Comparison of ENCODE assay signal across 2 cellular contexts in the genomic region with DNA sequence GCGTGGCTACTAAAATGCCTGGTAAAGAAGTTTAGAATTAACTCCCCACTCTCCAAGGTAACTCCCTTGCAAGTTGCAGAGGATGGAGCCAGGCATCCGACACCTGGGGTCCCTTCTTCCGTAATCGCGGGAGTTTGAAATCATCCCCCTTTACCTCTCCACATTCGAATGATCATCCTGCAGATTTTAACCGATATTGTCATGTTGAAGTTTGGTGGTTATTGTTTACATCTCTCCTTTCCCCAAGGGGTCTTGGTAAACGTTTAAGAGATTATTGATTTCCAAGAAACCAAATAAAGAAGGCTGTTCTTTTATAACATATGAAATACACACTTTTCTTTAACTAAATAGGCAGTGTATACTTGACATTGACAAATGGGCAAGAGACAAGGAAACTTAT.
TF ChIP-seq lines count a peak whose summit lies in the region.

No MANE protein-coding gene starts in this region.

TF ChIP-seq in GM23338, 12 proteins besides CTCF, POLR2A, EP300 and RAD21:
- TF ChIP-seq, protein P1, sequence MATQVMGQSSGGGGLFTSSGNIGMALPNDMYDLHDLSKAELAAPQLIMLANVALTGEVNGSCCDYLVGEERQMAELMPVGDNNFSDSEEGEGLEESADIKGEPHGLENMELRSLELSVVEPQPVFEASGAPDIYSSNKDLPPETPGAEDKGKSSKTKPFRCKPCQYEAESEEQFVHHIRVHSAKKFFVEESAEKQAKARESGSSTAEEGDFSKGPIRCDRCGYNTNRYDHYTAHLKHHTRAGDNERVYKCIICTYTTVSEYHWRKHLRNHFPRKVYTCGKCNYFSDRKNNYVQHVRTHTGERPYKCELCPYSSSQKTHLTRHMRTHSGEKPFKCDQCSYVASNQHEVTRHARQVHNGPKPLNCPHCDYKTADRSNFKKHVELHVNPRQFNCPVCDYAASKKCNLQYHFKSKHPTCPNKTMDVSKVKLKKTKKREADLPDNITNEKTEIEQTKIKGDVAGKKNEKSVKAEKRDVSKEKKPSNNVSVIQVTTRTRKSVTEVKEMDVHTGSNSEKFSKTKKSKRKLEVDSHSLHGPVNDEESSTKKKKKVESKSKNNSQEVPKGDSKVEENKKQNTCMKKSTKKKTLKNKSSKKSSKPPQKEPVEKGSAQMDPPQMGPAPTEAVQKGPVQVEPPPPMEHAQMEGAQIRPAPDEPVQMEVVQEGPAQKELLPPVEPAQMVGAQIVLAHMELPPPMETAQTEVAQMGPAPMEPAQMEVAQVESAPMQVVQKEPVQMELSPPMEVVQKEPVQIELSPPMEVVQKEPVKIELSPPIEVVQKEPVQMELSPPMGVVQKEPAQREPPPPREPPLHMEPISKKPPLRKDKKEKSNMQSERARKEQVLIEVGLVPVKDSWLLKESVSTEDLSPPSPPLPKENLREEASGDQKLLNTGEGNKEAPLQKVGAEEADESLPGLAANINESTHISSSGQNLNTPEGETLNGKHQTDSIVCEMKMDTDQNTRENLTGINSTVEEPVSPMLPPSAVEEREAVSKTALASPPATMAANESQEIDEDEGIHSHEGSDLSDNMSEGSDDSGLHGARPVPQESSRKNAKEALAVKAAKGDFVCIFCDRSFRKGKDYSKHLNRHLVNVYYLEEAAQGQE (IDR thresholded peaks at IDR 0.05; ENCODE audit: unreplicated experiment) = no peak
- TF ChIP-seq, protein P2, sequence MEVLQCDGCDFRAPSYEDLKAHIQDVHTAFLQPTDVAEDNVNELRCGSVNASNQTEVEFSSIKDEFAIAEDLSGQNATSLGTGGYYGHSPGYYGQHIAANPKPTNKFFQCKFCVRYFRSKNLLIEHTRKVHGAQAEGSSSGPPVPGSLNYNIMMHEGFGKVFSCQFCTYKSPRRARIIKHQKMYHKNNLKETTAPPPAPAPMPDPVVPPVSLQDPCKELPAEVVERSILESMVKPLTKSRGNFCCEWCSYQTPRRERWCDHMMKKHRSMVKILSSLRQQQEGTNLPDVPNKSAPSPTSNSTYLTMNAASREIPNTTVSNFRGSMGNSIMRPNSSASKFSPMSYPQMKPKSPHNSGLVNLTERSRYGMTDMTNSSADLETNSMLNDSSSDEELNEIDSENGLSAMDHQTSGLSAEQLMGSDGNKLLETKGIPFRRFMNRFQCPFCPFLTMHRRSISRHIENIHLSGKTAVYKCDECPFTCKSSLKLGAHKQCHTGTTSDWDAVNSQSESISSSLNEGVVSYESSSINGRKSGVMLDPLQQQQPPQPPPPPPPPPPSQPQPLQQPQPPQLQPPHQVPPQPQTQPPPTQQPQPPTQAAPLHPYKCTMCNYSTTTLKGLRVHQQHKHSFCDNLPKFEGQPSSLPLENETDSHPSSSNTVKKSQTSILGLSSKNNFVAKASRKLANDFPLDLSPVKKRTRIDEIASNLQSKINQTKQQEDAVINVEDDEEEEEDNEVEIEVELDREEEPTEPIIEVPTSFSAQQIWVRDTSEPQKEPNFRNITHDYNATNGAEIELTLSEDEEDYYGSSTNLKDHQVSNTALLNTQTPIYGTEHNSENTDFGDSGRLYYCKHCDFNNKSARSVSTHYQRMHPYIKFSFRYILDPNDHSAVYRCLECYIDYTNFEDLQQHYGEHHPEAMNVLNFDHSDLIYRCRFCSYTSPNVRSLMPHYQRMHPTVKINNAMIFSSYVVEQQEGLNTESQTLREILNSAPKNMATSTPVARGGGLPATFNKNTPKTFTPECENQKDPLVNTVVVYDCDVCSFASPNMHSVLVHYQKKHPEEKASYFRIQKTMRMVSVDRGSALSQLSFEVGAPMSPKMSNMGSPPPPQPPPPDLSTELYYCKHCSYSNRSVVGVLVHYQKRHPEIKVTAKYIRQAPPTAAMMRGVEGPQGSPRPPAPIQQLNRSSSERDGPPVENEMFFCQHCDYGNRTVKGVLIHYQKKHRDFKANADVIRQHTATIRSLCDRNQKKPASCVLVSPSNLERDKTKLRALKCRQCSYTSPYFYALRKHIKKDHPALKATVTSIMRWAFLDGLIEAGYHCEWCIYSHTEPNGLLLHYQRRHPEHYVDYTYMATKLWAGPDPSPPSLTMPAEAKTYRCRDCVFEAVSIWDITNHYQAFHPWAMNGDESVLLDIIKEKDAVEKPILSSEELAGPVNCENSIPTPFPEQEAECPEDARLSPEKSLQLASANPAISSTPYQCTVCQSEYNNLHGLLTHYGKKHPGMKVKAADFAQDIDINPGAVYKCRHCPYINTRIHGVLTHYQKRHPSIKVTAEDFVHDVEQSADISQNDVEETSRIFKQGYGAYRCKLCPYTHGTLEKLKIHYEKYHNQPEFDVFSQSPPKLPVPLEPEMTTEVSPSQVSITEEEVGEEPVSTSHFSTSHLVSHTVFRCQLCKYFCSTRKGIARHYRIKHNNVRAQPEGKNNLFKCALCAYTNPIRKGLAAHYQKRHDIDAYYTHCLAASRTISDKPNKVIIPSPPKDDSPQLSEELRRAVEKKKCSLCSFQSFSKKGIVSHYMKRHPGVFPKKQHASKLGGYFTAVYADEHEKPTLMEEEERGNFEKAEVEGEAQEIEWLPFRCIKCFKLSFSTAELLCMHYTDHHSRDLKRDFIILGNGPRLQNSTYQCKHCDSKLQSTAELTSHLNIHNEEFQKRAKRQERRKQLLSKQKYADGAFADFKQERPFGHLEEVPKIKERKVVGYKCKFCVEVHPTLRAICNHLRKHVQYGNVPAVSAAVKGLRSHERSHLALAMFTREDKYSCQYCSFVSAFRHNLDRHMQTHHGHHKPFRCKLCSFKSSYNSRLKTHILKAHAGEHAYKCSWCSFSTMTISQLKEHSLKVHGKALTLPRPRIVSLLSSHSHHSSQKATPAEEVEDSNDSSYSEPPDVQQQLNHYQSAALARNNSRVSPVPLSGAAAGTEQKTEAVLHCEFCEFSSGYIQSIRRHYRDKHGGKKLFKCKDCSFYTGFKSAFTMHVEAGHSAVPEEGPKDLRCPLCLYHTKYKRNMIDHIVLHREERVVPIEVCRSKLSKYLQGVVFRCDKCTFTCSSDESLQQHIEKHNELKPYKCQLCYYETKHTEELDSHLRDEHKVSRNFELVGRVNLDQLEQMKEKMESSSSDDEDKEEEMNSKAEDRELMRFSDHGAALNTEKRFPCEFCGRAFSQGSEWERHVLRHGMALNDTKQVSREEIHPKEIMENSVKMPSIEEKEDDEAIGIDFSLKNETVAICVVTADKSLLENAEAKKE (CRISPR knock-in tag; IDR thresholded peaks at IDR 0.05) = no peak
- peak; percentile 51 for TF ChIP-seq EZH2 (IDR thresholded peaks at IDR 0.05; ENCODE audit: low read depth, unreplicated experiment)
- no peak for TF ChIP-seq EZH2phosphoT487 (IDR thresholded peaks at IDR 0.05; ENCODE audit: unreplicated experiment)
- TF ChIP-seq, protein P3, sequence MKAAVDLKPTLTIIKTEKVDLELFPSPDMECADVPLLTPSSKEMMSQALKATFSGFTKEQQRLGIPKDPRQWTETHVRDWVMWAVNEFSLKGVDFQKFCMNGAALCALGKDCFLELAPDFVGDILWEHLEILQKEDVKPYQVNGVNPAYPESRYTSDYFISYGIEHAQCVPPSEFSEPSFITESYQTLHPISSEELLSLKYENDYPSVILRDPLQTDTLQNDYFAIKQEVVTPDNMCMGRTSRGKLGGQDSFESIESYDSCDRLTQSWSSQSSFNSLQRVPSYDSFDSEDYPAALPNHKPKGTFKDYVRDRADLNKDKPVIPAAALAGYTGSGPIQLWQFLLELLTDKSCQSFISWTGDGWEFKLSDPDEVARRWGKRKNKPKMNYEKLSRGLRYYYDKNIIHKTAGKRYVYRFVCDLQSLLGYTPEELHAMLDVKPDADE (IDR thresholded peaks at IDR 0.05) = no peak

TF ChIP-seq in H1, 55 proteins besides CTCF, POLR2A, EP300 and RAD21:
- no peak for TF ChIP-seq NANOG (IDR thresholded peaks at IDR 0.05; ENCODE audit: insufficient read depth, low read depth, low read length, poor library complexity, severe bottlenecking)
- peak; percentile 43 for TF ChIP-seq RNF2 (IDR thresholded peaks at IDR 0.05; ENCODE audit: borderline replicate concordance, low read depth, low read length, missing control alignments, poor library complexity, severe bottlenecking)
- no peak for TF ChIP-seq KDM4A (IDR thresholded peaks at IDR 0.05; ENCODE audit: low read depth, low read length, severe bottlenecking)
- TF ChIP-seq TBP (IDR thresholded peaks at IDR 0.05; ENCODE audit: low read depth, low read length) = no peak
- TF ChIP-seq BACH1 (IDR thresholded peaks at IDR 0.05; ENCODE audit: low read length) = no peak
- TF ChIP-seq SP2 (IDR thresholded peaks at IDR 0.05; ENCODE audit: low read length) = no peak
- TF ChIP-seq FOSL1 (IDR thresholded peaks at IDR 0.05; ENCODE audit: insufficient read depth, low read depth, low read length) = no peak
- no peak for TF ChIP-seq JUN (IDR thresholded peaks at IDR 0.05; ENCODE audit: low read depth, low read length)
- TF ChIP-seq SUZ12 (IDR thresholded peaks at IDR 0.05; ENCODE audit: low read length) = no peak; the same call in none of the 2 replicates
- TF ChIP-seq EGR1 (IDR thresholded peaks at IDR 0.05; ENCODE audit: borderline replicate concordance, low read depth, low read length) = no peak
- no peak for TF ChIP-seq TAF1 (IDR thresholded peaks at IDR 0.05; ENCODE audit: low read depth, low read length)
- no peak for TF ChIP-seq SRF (IDR thresholded peaks at IDR 0.05; ENCODE audit: low read depth, low read length)
- no peak for TF ChIP-seq CHD2 (IDR thresholded peaks at IDR 0.05; ENCODE audit: low read length)
- TF ChIP-seq TCF12 (IDR thresholded peaks at IDR 0.05; ENCODE audit: low read depth, low read length) = 0 out of 2 replicates have a peak, but pooled peaks have one; percentile 18
- TF ChIP-seq SP1 (IDR thresholded peaks at IDR 0.05; ENCODE audit: low read depth, low read length) = no peak
TF ChIP-seq in H1: peak in this region for 2.
